ENCODE assay signal across 8 cellular contexts in genomic region chr10:14971867-14972448, GRCh38. TPM values are rescaled to one million over a fixed set of nuclear protein-coding genes. Genes with fewer than 3 reads are reported as not detected.
DNase-seq lines count a peak whose midpoint lies in the region; ATAC-seq and TF ChIP-seq lines count a peak whose summit lies in the region.

No MANE protein-coding gene starts in this region.

- peaks cover 3 to 11% (median 4%) of the 10 kb centered on the region in 3 donors for H3K4me1 Mint-ChIP-seq in CD8-positive, alpha-beta memory T cell

- H3K27me3 Mint-ChIP-seq in CD8-positive, alpha-beta memory T cell: peaks cover 7 to 28% of the 10 kb centered on the region in 2 donors

- POLR2A ChIA-PET in CD8-positive, alpha-beta memory T cell (lab: Charles Lee): interaction anchor here (0.7 kb wide), 1 partner anchor 1603 kb away, joined by 3 read pairs; no protein-coding TSS in a partner anchor

- no peak for ATAC-seq in omental fat pad (ENCODE audit: low FRiP score)

- DNase-seq in CD8-positive, alpha-beta memory T cell: peak; percentile 15 to 55 (median 22)
- peak; percentile 25 for DNase-seq in Jurkat, Clone E6-1 (ENCODE audit: low read depth, low spot score)
- DNase-seq in activated CD8-positive, alpha-beta memory T cell treated with anti-CD3 and anti-CD28 coated beads, Interleukin-2, amount 50 U/mL, for 1 hour (ENCODE audit: extremely low read depth): peak; percentile 9
- DNase-seq in fibroblast of villous mesenchyme (ENCODE audit: low read depth) (peak; percentile 34), omental fat pad (ENCODE audit: low spot score) (no peak), H4 (ENCODE audit: low spot score) (no peak), AG08395 (ENCODE audit: low spot score) (no peak)
- peak; percentile 37 for DNase-seq in stimulated activated CD4-positive, alpha-beta T cell treated with anti-CD3 and anti-CD28 coated beads, Interleukin-1b, Interleukin-23, amount 100 ng/mL, for 48 hours

- no peaks in the 10 kb centered on the region for H3K36me3 ChIP-seq in CD8-positive, alpha-beta memory T cell (ENCODE audit: insufficient read depth, low read length)

- H3K4me3 ChIP-seq in CD8-positive, alpha-beta memory T cell (ENCODE audit: low read length): no peak overlapping the region
- no peak overlapping the region for H3K4me3 ChIP-seq in Jurkat, Clone E6-1 (ENCODE audit: low read length)
- no peak overlapping the region for H3K4me3 ChIP-seq in fibroblast of villous mesenchyme (ENCODE audit: low read depth, low read length)

- H3K27ac Mint-ChIP-seq in CD8-positive, alpha-beta memory T cell: no peak overlapping the region

- no peaks in the 10 kb centered on the region for H3K36me3 Mint-ChIP-seq in CD8-positive, alpha-beta memory T cell

- TF ChIP-seq CTCF in fibroblast of villous mesenchyme (IDR thresholded peaks at IDR 0.05; ENCODE audit: insufficient read depth, low read depth, low read length) (peak; percentile 70), omental fat pad (IDR thresholded peaks at IDR 0.05) (no peak)

- no peaks in the 10 kb centered on the region for H3K27me3 ChIP-seq in CD8-positive, alpha-beta memory T cell (ENCODE audit: insufficient read depth, low read length, poor library complexity, severe bottlenecking)

- no peak overlapping the region for H3K27ac ChIP-seq in CD8-positive, alpha-beta memory T cell (ENCODE audit: low read depth, low read length)

- no peak overlapping the region for H3K4me3 Mint-ChIP-seq in CD8-positive, alpha-beta memory T cell

- no peaks in the 10 kb centered on the region for H3K9me3 ChIP-seq in CD8-positive, alpha-beta memory T cell (ENCODE audit: low read length)

- H3K4me1 ChIP-seq in CD8-positive, alpha-beta memory T cell (ENCODE audit: insufficient read depth, low read length): no peaks in the 10 kb centered on the region

- CTCF ChIA-PET in CD8-positive, alpha-beta memory T cell (lab: Charles Lee): interaction anchor here (0.6 to 1.3 kb wide), 9 partner anchors 9 to 780 kb away, joined by 3 to 6 read pairs (median 3); no protein-coding TSS in a partner anchor

- no peaks in the 10 kb centered on the region for H3K9me3 Mint-ChIP-seq in CD8-positive, alpha-beta memory T cell

RNA-seq across cellular contexts. Expression of gene MEIG1, which starts 12.8 kb away (rescaled TPM):
- 1 to 10 TPM in 1 of 2 experiments, under 1 TPM in 1; 0.91 to 1.2 TPM for total RNA-seq in CD8-positive, alpha-beta memory T cell
- 0.67 TPM for polyA plus RNA-seq in CD8-positive, alpha-beta memory T cell
- not detected for polyA plus RNA-seq in Jurkat, Clone E6-1 (2012; ENCODE audit: insufficient read depth, insufficient read length)
- 0.32 TPM in 1 of 2 replicates, not detected in the other for total RNA-seq in fibroblast of villous mesenchyme
- not detected for total RNA-seq in omental fat pad
- 1.2 and 1.9 TPM in 2 replicates for total RNA-seq in H4 (2014; rRNA removed; shearing (Covaris generic))

RNA-seq across cellular contexts. Expression of gene DCLRE1C, which starts 18.1 kb away (rescaled TPM):
- 10 to 100 TPM; 11.3 to 12.5 TPM for total RNA-seq in CD8-positive, alpha-beta memory T cell
- 28.4 TPM for polyA plus RNA-seq in CD8-positive, alpha-beta memory T cell
- 9.7 TPM for polyA plus RNA-seq in Jurkat, Clone E6-1 (2012; ENCODE audit: insufficient read depth, insufficient read length)
- 9.5 and 12.6 TPM in 2 replicates for total RNA-seq in fibroblast of villous mesenchyme
- total RNA-seq in omental fat pad: 10 to 100 TPM in 1 of 4 donors, 1 to 10 TPM in 3; 5.9 to 12.5 (median 7.1) TPM
- 3.5 and 6.6 TPM in 2 replicates for total RNA-seq in H4 (2014; rRNA removed; shearing (Covaris generic))

Comparison
In these comparisons a context has a peak if more than half of its experiments do, and no peak if none do; other contexts are left out.
1. DNase-seq: peak in CD8-positive, alpha-beta memory T cell (5 of 5), Jurkat, Clone E6-1 (single experiment), activated CD8-positive, alpha-beta memory T cell treated with anti-CD3 and anti-CD28 coated beads, Interleukin-2, amount 50 U/mL, for 1 hour (single experiment), fibroblast of villous mesenchyme (single experiment) and stimulated activated CD4-positive, alpha-beta T cell treated with anti-CD3 and anti-CD28 coated beads, Interleukin-1b, Interleukin-23, amount 100 ng/mL, for 48 hours (single experiment); none in omental fat pad (single experiment), H4 (single experiment) and AG08395 (single experiment).